ENCODE assay signal across 16 cellular contexts in the genomic region with DNA sequence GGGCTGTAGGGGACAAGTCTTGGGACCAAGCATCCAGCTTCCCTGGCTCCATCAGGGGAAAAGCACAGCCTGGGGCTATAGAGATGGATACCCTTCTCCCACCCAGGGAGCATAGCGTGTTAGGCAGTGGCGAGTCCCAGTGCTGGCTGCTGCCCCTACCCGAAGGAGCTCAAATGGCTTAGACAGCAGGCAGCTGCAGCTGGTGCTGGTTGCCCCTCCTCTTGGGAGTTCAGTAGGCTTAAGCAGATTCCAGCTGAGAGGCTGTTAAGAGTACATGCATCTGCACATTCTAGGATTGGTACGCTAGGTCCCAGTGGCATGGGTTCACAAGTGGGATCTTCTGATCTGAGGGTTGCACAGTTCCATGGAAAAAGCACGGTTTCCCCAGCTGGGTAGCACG.
DNase-seq lines count a peak whose midpoint lies in the region.
"Had no signal": no experiment of that assay in that cellular context is flagged by ENCODE, and none has a peak within 500 bp of the region (broad histone marks: within the 10 kb centered on the region; RNA-seq: fewer than 3 reads in every experiment).

No MANE protein-coding gene starts in this region.

- no peaks in the 10 kb centered on the region for H3K79me1 ChIP-seq in mesendoderm (ENCODE audit: low read length)

- H3K27me3 ChIP-seq in HUES48 (ENCODE audit: control insufficient read depth, insufficient read depth, low read length), result no peaks in the 10 kb centered on the region
- H3K27me3 ChIP-seq in mesendoderm (ENCODE audit: insufficient read depth, low read length, poor library complexity), result no peaks in the 10 kb centered on the region
- H3K27me3 ChIP-seq: BE2C had no signal

- H4K8ac ChIP-seq in mesendoderm (ENCODE audit: low read depth, low read length), result no peak overlapping the region

- H3K9ac ChIP-seq in HUES48 (ENCODE audit: low read depth, low read length) (no peak overlapping the region), mesendoderm (ENCODE audit: low read length) (no peak overlapping the region)

- no peak overlapping the region for H3K4ac ChIP-seq in mesendoderm (ENCODE audit: low read depth, low read length)

- H3K36me3 ChIP-seq in HUES48 (ENCODE audit: control insufficient read depth, insufficient read depth, low read length) (no peaks in the 10 kb centered on the region), mesendoderm (ENCODE audit: control insufficient read depth, insufficient read depth, low read length) (no peaks in the 10 kb centered on the region)
- H3K36me3 ChIP-seq: BE2C had no signal

- no peak overlapping the region for H3K56ac ChIP-seq in mesendoderm (ENCODE audit: low read length)

- H3K79me2 ChIP-seq in mesendoderm (ENCODE audit: control insufficient read depth, insufficient read depth, low read length), result no peaks in the 10 kb centered on the region

- H4K5ac ChIP-seq in mesendoderm (ENCODE audit: low read length), result no peak overlapping the region

- H3K18ac ChIP-seq in mesendoderm (ENCODE audit: low read length), result no peak overlapping the region

- H3K23ac ChIP-seq in mesendoderm (ENCODE audit: low read length), result no peak overlapping the region

- H2AK5ac ChIP-seq in mesendoderm (ENCODE audit: low read length), result no peak overlapping the region

- H2BK120ac ChIP-seq in mesendoderm (ENCODE audit: low read depth, low read length), result no peak overlapping the region

- no peaks in the 10 kb centered on the region; the same call in 1 of the 2 replicates for H3K9me3 ChIP-seq in HUES48 (ENCODE audit: control insufficient read depth, insufficient read depth, low read length)
- H3K9me3 ChIP-seq: BE2C had no signal

- H3K27ac ChIP-seq in HUES48 (ENCODE audit: low read depth, low read length) (peak overlapping the region; percentile 10), mesendoderm (ENCODE audit: low read depth, low read length) (no peak overlapping the region)

- no peak overlapping the region for H2BK15ac ChIP-seq in mesendoderm (replicated peaks; ENCODE audit: low read depth)

- peak overlapping the region; percentile 43 for H2BK5ac ChIP-seq in mesendoderm (ENCODE audit: low read length)

- DNase-seq in NCI-H345 (lab: John Stamatoyannopoulos, UW), result peak; percentile 66
- peak; percentile 93 for DNase-seq in NCI-H82 (lab: John Stamatoyannopoulos, UW)
- DNase-seq in mesendoderm, result peak; percentile 26
- DNase-seq in T-helper 2 cell, result no peak
- no peak for DNase-seq in NCI-H1694 (lab: John Stamatoyannopoulos, UW)
- no peak for DNase-seq in mesenteric fat pad (ENCODE audit: low spot score)
- no peak for DNase-seq in nucleus accumbens (lab: John Stamatoyannopoulos, UW)
- DNase-seq: ACHN; BE2C; C1 segment of cervical spinal cord; CD4-positive, CD25-positive, alpha-beta regulatory T cell; CD8-positive, alpha-beta memory T cell; COR-L47; HCEC 1CT; IMR-90 had no signal

- no CpG with 5 or more reads among the region's 6 CpGs for WGBS in mesendoderm (ENCODE audit: extremely low coverage, insufficient coverage, low lambda C conversion rate)

- H3K4me3 ChIP-seq in HUES48 (ENCODE audit: low read depth, low read length) (no peak overlapping the region), mesendoderm (ENCODE audit: low read length) (no peak overlapping the region)

- H3K4me1 ChIP-seq in HUES48 (ENCODE audit: control insufficient read depth, insufficient read depth, low read length), result no peaks in the 10 kb centered on the region
- peaks cover 3% of the 10 kb centered on the region for H3K4me1 ChIP-seq in mesendoderm (ENCODE audit: control insufficient read depth, low read depth, low read length)
- H3K4me1 ChIP-seq: BE2C had no signal

- H3K4me2 ChIP-seq in mesendoderm (ENCODE audit: low read length), result no peak overlapping the region

Comparison
In these comparisons a context has a peak if more than half of its experiments do, and no peak if none do; other contexts are left out.
1. DNase-seq: peak in NCI-H345 (single experiment), NCI-H82 (single experiment) and mesendoderm (single experiment); none in T-helper 2 cell (0 of 5), NCI-H1694 (single experiment), mesenteric fat pad (single experiment) and nucleus accumbens (0 of 56).